Comparison of ENCODE assay signal across 1 cellular context in genomic region chr9:6899274-6899673, GRCh38.
A peak's percentile ranks its signal among the peaks of the same experiment; 100 is the strongest.
TF ChIP-seq lines count a peak whose summit lies in the region.

No MANE protein-coding gene starts in this region.

TF ChIP-seq in HepG2, 621 proteins besides CTCF, POLR2A, EP300 and RAD21 (continued from another document and continues in another):
- TF ChIP-seq ZBTB3 (CRISPR knock-in tag; IDR thresholded peaks at IDR 0.05; ENCODE audit: borderline replicate concordance, low read depth) (peak; percentile 68; the same call in 1 of the 2 replicates), EHMT2 (IDR thresholded peaks at IDR 0.05; ENCODE audit: borderline replicate concordance, low read depth, low read length) (no peak), HMG20A (CRISPR knock-in tag; IDR thresholded peaks at IDR 0.05; ENCODE audit: borderline replicate concordance) (peak; percentile 41; the same call in 1 of the 2 replicates), PTBP1 (IDR thresholded peaks at IDR 0.05; ENCODE audit: low read depth, low read length, poor library complexity, severe bottlenecking) (no peak), JUND (CRISPR knock-in tag; IDR thresholded peaks at IDR 0.05) (no peak), AFF4 (CRISPR knock-in tag; IDR thresholded peaks at IDR 0.05) (no peak), ZNF121 (CRISPR knock-in tag; IDR thresholded peaks at IDR 0.05) (no peak), TOPORS (CRISPR knock-in tag; IDR thresholded peaks at IDR 0.05) (no peak), PRMT3 (CRISPR knock-in tag; IDR thresholded peaks at IDR 0.05; ENCODE audit: borderline replicate concordance, low read depth) (no peak), ATF3 (CRISPR knock-in tag; IDR thresholded peaks at IDR 0.05) (no peak), ZNF292 (CRISPR knock-in tag; IDR thresholded peaks at IDR 0.05; ENCODE audit: borderline replicate concordance, low read depth) (peak; percentile 27; the same call in 1 of the 2 replicates), HMGA1 (CRISPR knock-in tag; conservative IDR thresholded peaks at IDR 0.05) (no peak), ESRRA (CRISPR knock-in tag; IDR thresholded peaks at IDR 0.05; ENCODE audit: low read depth) (no peak), SP140L (CRISPR knock-in tag; IDR thresholded peaks at IDR 0.05; ENCODE audit: borderline replicate concordance) (no peak), BCLAF1 (IDR thresholded peaks at IDR 0.05) (no peak), ZSCAN30 (CRISPR knock-in tag; IDR thresholded peaks at IDR 0.05) (no peak), ISL2 (CRISPR knock-in tag; IDR thresholded peaks at IDR 0.05) (no peak), ZNF777 (CRISPR knock-in tag; IDR thresholded peaks at IDR 0.05) (no peak), XBP1 (CRISPR knock-in tag; IDR thresholded peaks at IDR 0.05) (no peak), ZNF12 (CRISPR knock-in tag; IDR thresholded peaks at IDR 0.05) (no peak), ONECUT2 (CRISPR knock-in tag; IDR thresholded peaks at IDR 0.05) (no peak), SMAD3 (CRISPR knock-in tag; IDR thresholded peaks at IDR 0.05) (no peak), ZC3H4 (CRISPR knock-in tag; IDR thresholded peaks at IDR 0.05; ENCODE audit: borderline replicate concordance) (no peak), ZNF775 (CRISPR knock-in tag; IDR thresholded peaks at IDR 0.05; ENCODE audit: borderline replicate concordance) (no peak), AGO1 (IDR thresholded peaks at IDR 0.05; ENCODE audit: low read depth, low read length, poor library complexity, severe bottlenecking) (no peak)
- TF ChIP-seq, protein P1, sequence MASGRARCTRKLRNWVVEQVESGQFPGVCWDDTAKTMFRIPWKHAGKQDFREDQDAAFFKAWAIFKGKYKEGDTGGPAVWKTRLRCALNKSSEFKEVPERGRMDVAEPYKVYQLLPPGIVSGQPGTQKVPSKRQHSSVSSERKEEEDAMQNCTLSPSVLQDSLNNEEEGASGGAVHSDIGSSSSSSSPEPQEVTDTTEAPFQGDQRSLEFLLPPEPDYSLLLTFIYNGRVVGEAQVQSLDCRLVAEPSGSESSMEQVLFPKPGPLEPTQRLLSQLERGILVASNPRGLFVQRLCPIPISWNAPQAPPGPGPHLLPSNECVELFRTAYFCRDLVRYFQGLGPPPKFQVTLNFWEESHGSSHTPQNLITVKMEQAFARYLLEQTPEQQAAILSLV (CRISPR knock-in tag; IDR thresholded peaks at IDR 0.05; ENCODE audit: borderline replicate concordance): no peak
- TF ChIP-seq, protein P2, sequence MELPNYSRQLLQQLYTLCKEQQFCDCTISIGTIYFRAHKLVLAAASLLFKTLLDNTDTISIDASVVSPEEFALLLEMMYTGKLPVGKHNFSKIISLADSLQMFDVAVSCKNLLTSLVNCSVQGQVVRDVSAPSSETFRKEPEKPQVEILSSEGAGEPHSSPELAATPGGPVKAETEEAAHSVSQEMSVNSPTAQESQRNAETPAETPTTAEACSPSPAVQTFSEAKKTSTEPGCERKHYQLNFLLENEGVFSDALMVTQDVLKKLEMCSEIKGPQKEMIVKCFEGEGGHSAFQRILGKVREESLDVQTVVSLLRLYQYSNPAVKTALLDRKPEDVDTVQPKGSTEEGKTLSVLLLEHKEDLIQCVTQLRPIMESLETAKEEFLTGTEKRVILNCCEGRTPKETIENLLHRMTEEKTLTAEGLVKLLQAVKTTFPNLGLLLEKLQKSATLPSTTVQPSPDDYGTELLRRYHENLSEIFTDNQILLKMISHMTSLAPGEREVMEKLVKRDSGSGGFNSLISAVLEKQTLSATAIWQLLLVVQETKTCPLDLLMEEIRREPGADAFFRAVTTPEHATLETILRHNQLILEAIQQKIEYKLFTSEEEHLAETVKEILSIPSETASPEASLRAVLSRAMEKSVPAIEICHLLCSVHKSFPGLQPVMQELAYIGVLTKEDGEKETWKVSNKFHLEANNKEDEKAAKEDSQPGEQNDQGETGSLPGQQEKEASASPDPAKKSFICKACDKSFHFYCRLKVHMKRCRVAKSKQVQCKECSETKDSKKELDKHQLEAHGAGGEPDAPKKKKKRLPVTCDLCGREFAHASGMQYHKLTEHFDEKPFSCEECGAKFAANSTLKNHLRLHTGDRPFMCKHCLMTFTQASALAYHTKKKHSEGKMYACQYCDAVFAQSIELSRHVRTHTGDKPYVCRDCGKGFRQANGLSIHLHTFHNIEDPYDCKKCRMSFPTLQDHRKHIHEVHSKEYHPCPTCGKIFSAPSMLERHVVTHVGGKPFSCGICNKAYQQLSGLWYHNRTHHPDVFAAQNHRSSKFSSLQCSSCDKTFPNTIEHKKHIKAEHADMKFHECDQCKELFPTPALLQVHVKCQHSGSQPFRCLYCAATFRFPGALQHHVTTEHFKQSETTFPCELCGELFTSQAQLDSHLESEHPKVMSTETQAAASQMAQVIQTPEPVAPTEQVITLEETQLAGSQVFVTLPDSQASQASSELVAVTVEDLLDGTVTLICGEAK (IDR thresholded peaks at IDR 0.05): no peak
- TF ChIP-seq, protein P2 (CRISPR knock-in tag; IDR thresholded peaks at IDR 0.05): no peak; the same call in 1 of the 2 replicates
- TF ChIP-seq, protein P3, sequence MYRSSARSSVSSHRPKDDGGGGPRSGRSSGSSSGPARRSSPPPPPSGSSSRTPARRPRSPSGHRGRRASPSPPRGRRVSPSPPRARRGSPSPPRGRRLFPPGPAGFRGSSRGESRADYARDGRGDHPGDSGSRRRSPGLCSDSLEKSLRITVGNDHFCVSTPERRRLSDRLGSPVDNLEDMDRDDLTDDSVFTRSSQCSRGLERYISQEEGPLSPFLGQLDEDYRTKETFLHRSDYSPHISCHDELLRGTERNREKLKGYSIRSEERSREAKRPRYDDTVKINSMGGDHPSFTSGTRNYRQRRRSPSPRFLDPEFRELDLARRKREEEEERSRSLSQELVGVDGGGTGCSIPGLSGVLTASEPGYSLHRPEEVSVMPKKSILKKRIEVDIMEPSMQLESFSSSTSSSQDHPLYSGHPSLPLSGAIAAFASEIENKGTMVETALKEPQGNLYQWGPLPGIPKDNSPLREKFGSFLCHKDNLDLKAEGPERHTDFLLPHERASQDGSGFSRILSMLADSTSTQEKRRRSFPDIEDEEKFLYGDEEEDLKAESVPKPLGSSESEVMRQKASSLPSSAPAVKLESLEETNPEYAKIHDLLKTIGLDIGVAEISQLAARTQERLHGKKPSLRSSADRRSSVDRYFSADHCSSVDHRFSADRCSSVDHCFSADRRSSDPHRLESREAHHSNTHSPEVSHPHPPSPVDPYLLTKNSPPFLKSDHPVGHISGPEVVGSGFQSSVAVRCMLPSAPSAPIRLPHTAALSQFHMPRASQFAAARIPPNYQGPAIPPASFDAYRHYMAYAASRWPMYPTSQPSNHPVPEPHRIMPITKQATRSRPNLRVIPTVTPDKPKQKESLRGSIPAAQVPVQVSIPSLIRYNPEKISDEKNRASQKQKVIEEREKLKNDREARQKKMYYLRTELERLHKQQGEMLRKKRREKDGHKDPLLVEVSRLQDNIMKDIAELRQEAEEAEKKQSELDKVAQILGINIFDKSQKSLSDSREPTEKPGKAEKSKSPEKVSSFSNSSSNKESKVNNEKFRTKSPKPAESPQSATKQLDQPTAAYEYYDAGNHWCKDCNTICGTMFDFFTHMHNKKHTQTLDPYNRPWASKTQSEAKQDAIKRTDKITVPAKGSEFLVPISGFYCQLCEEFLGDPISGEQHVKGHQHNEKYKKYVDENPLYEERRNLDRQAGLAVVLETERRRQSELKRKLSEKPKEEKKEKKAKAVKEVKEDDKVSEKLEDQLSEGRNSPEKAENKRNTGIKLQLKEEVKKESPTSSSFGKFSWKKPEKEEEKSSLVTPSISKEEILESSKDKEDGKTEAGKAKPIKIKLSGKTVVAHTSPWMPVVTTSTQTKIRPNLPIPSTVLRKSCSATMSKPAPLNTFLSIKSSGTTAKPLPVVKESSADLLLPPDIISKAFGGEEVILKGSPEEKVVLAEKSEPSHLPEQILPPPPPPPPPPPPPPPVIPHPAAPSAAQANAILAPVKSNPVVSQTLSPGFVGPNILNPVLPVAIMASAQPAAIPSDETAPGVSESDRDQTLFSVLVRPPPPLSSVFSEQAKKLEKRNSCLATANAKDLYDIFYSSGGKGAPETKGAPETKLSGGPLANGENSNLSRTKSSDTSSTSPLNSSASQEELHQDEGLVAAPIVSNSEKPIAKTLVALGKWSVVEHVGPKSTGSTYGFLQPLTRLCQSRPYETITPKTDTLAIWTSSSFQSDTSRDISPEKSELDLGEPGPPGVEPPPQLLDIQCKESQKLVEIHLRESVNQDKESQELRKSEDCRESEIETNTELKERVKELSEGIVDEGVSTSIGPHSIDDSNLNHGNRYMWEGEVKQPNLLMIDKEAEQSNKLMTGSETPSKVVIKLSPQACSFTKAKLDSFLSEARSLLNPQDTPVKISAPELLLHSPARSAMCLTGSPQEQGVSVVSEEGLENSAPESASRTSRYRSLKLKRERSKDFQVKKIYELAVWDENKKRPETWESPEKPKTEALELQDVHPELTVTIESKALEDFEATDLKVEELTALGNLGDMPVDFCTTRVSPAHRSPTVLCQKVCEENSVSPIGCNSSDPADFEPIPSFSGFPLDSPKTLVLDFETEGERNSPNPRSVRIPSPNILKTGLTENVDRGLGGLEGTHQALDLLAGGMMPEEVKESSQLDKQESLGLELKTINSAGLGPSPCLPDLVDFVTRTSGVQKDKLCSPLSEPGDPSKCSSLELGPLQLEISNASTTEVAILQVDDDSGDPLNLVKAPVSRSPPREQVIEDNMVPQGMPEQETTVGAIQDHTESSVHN (CRISPR knock-in tag; IDR thresholded peaks at IDR 0.05): no peak
